Comparison of ENCODE assay signal across 22 cellular contexts in genomic region chr16:48852955-48853354, GRCh38.
"Had no signal": no experiment of that assay in that cellular context is flagged by ENCODE, and none has a peak within 500 bp of the region (broad histone marks: within the 10 kb centered on the region; RNA-seq: fewer than 3 reads in every experiment).

No MANE protein-coding gene starts in this region.

- DNase-seq: colonic mucosa; cortex of kidney; effector memory CD4-positive, alpha-beta T cell; foreskin keratinocyte; heart left ventricle; hypothalamus; immature natural killer cell; islet precursor cell; kidney; kidney glomerular epithelial cell; left colon; left lung; left ventricle myocardium superior; lower lobe of right lung; mesenchymal stem cell; mucosa of descending colon; naive B cell had no signal

- H3K4me3 ChIP-seq: colonic mucosa, esophagus muscularis mucosa, gastroesophageal sphincter, heart left ventricle, hepatocyte, left lung, lower lobe of right lung, mucosa of descending colon had no signal

- FAIRE-seq: endothelial cell of umbilical vein, frontal cortex, kidney had no signal

- H3K4me1 ChIP-seq: colonic mucosa, esophagus muscularis mucosa, foreskin keratinocyte, gastroesophageal sphincter, heart left ventricle, left lung, lower lobe of right lung had no signal

- H3K9me3 ChIP-seq: colonic mucosa, esophagus muscularis mucosa, gastroesophageal sphincter, heart left ventricle, left lung, lower lobe of right lung, mucosa of descending colon had no signal

- H3K36me3 ChIP-seq: colonic mucosa, esophagus muscularis mucosa, gastroesophageal sphincter, heart left ventricle, left lung, lower lobe of right lung had no signal

- H3K27me3 ChIP-seq: colonic mucosa, foreskin keratinocyte had no signal

- ATAC-seq: foreskin keratinocyte, gastroesophageal sphincter, heart left ventricle, left colon, left lung, left ventricle myocardium superior, lower lobe of right lung, mucosa of descending colon had no signal

- H3K27ac ChIP-seq: colonic mucosa, esophagus muscularis mucosa, foreskin keratinocyte, gastroesophageal sphincter, heart left ventricle, hepatocyte, left lung, lower lobe of right lung had no signal
